In the genomic region with DNA sequence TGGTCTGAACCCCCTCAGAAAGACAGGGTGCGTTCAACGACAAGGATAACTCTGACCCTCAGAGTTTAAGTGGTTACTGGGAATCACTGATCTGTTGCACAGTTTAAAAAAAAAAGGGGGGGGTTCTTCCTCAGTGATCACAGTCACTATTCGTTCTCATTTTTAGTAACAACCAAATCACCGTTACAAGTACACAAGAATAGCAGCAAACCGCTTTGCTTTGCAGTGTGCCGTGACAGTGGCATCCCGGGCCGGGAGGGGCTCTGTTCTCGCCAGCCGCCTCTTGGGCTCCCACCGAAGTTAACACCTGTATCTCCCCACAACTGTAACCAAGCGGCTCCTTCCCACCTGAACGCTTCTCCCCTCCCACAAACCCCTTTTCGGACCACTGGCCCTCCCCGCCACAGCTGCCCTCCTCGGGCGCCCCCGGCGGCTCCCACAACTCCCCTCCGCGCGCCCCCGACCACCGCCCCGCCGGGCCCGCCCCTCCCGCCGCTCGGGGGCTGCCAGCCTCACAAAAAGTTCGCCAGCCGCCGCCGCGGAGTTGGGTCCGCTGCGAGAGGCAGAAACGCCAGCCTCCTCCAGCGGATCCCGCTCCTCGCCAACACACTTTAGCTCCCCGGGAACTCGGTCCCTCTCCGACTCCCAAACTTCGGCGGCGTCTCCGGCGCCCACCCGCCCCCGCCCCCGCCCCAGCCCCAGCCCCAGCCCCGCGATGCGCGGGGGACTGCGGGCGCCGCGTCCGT, we compare ENCODE assay signal across 8 cellular contexts. TPM values are rescaled to one million over a fixed set of nuclear protein-coding genes. Genes with fewer than 3 reads are reported as not detected.
DNase-seq lines count a peak whose midpoint lies in the region; ATAC-seq and TF ChIP-seq lines count a peak whose summit lies in the region.

No MANE protein-coding gene starts in this region.

- CTCF ChIA-PET in CD4-positive, alpha-beta memory T cell (lab: Charles Lee; ENCODE audit: partially characterized antibody): interaction anchor here (0.8 to 3.3 kb wide), 5 partner anchors 30 to 102 kb away, joined by 3 to 53 read pairs (median 5); no protein-coding TSS in a partner anchor

- intact Hi-C loops in CD4-positive, alpha-beta memory T cell (cut with micrococcal nuclease): loop anchor here (2.0 to 10.0 kb wide), 4 partner anchors 235 to 475 kb away; no protein-coding TSS in a partner anchor
- intact Hi-C loops in lower leg skin (cut with DNase I; ENCODE audit: low total_unique reads): loop anchor here (5.0 to 10.0 kb wide), 4 partner anchors 38 to 325 kb away; no protein-coding TSS in a partner anchor

- peak overlapping the region; percentile 90 to 96 (median 91) for H3K27ac Mint-ChIP-seq in CD4-positive, alpha-beta memory T cell

- peaks cover 0 to 10% of the 10 kb centered on the region in 2 donors for H3K36me3 Mint-ChIP-seq in CD4-positive, alpha-beta memory T cell

- peaks cover 0 to 2% of the 10 kb centered on the region in 2 donors for H3K27me3 Mint-ChIP-seq in CD4-positive, alpha-beta memory T cell

- H3K4me1 Mint-ChIP-seq in CD4-positive, alpha-beta memory T cell: peaks cover 15 to 43% (median 36%) of the 10 kb centered on the region in 4 donors

- TF ChIP-seq CTCF in WERI-Rb-1 (IDR thresholded peaks at IDR 0.05; ENCODE audit: low read depth, low read length) (0 out of 2 replicates have a peak, but pooled peaks have one; percentile 3), lower leg skin (IDR thresholded peaks at IDR 0.05) (no peak)

- POLR2A ChIA-PET in CD4-positive, alpha-beta memory T cell (lab: Charles Lee; ENCODE audit: partially characterized antibody): interaction anchor here (0.6 to 5.1 kb wide), 19 partner anchors 9 to 1518 kb away, joined by 3 to 475 read pairs (median 15); a partner anchor contains a TSS

- H3K36me3 ChIP-seq in CD4-positive, alpha-beta memory T cell (ENCODE audit: insufficient read depth, low read length): no peaks in the 10 kb centered on the region
- H3K36me3 ChIP-seq in WERI-Rb-1: no peaks in the 10 kb centered on the region; the same call in 1 of the 2 replicates

- peak overlapping the region; percentile 19 to 25 for H3K4me3 ChIP-seq in CD4-positive, alpha-beta memory T cell (ENCODE audit: low read length in 2 of 2)
- peak overlapping the region; percentile 76 for H3K4me3 ChIP-seq in WERI-Rb-1 (ENCODE audit: low read depth, low read length)
- peak overlapping the region; percentile 54 for H3K4me3 ChIP-seq in lower leg skin (ENCODE audit: low read depth, poor library complexity, severe bottlenecking)

- peak; percentile 32 to 68 (median 38) for DNase-seq in CD4-positive, alpha-beta memory T cell
- DNase-seq in WERI-Rb-1 (peak; percentile 39), lower leg skin (ENCODE audit: low spot score in 2 of 2) (peak in 1 of 2 donors; percentile 89), NCI-H2196 treated with DMSO at 0.1 percent for 48 hours (lab: John Stamatoyannopoulos, UW; ENCODE audit: unreplicated experiment) (no peak)
- peak; percentile 33 for DNase-seq in central memory CD4-positive, alpha-beta T cell
- DNase-seq in stimulated activated CD8-positive, alpha-beta memory T cell treated with anti-CD3 and anti-CD28 coated beads, Interleukin-12 subunit alpha, Interleukin-12 subunit beta, amount 100 ng/mL, for 1 hour (ENCODE audit: low read depth): peak; percentile 30

- H3K27me3 ChIP-seq in CD4-positive, alpha-beta memory T cell (ENCODE audit: insufficient read depth, low read length): no peaks in the 10 kb centered on the region
- H3K27me3 ChIP-seq in WERI-Rb-1 (ENCODE audit: insufficient read depth, low read depth, severe bottlenecking): no peaks in the 10 kb centered on the region

- H3K9me3 Mint-ChIP-seq in CD4-positive, alpha-beta memory T cell: no peaks in the 10 kb centered on the region

- no peak for TF ChIP-seq POLR2A in lower leg skin (IDR thresholded peaks at IDR 0.05)

- ATAC-seq in GM19395 (IDR thresholded peaks at IDR 0.05; ENCODE audit: unreplicated experiment) (peak; percentile 52), HG03469 (IDR thresholded peaks at IDR 0.05; ENCODE audit: unreplicated experiment) (peak; percentile 27)

- WGBS in lower leg skin, 2 donors: 0 to 1% methylated on average over 25 to 32 of the region's 61 CpGs

- H3K4me3 Mint-ChIP-seq in CD4-positive, alpha-beta memory T cell: peak overlapping the region; percentile 94 to 97 (median 96)

- H3K4me1 ChIP-seq in CD4-positive, alpha-beta memory T cell (ENCODE audit: insufficient read depth, low read length): peaks cover 20% of the 10 kb centered on the region

- peak overlapping the region; percentile 30 for H3K27ac ChIP-seq in CD4-positive, alpha-beta memory T cell (ENCODE audit: low read depth, low read length)
- H3K27ac ChIP-seq in WERI-Rb-1: no peak overlapping the region

- no peaks in the 10 kb centered on the region for H3K9me3 ChIP-seq in CD4-positive, alpha-beta memory T cell (ENCODE audit: control insufficient read depth in 1 of 2, low read length in 2 of 2)
- no peaks in the 10 kb centered on the region for H3K9me3 ChIP-seq in WERI-Rb-1 (ENCODE audit: severe bottlenecking)

RNA-seq across cellular contexts. Expression of a gene that starts 1.2 kb away (rescaled TPM):
- 10 to 100 TPM; 54.4 to 63.3 TPM for total RNA-seq in CD4-positive, alpha-beta memory T cell
- 10 to 100 TPM; 46.4 to 91.7 TPM for polyA plus RNA-seq in CD4-positive, alpha-beta memory T cell
- 10 to 100 TPM; 45.3 to 83.1 (median 61.7) TPM for total RNA-seq in lower leg skin

Comparison
In these comparisons a context has a peak if more than half of its experiments do, and no peak if none do; other contexts are left out.
1. H3K4me3 ChIP-seq: peak in every context shown above with its lines; median percentile 76 in WERI-Rb-1; 54 in lower leg skin; 22 in CD4-positive, alpha-beta memory T cell.